Comparison of ENCODE assay signal across 28 cellular contexts in the genomic region with DNA sequence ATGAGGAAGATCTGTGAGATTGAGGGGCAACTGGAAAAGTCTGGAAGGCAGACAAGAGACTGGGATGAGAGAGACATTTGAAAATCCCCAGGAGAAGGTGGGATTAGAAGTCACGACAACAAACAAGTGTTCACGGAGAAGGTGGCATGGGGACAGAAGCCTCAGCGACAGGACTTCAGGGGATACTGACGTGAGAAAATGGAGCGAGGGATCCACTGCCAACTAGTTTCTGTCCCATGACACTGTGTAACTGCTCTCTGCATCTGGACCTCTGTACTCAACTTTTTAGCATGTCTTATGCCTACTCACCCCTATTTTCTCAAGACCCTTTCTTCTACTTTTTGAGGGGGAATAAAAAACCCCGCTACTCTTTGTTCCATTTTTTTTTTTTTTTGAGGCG. TPM values are rescaled to one million over a fixed set of nuclear protein-coding genes. Genes with fewer than 3 reads are reported as not detected.
DNase-seq lines count a peak whose midpoint lies in the region; ATAC-seq and TF ChIP-seq lines count a peak whose summit lies in the region.
"Had no signal": no experiment of that assay in that cellular context is flagged by ENCODE, and none has a peak within 500 bp of the region (broad histone marks: within the 10 kb centered on the region; RNA-seq: fewer than 3 reads in every experiment).

No MANE protein-coding gene starts in this region.

- peaks cover 7% of the 10 kb centered on the region for H3K36me3 ChIP-seq in cardiac muscle cell

- no peaks in the 10 kb centered on the region for H3K9me3 Mint-ChIP-seq in immature natural killer cell

- H3K36me3 Mint-ChIP-seq in T-helper 17 cell (ENCODE audit: low read depth) (peaks cover 6% of the 10 kb centered on the region), immature natural killer cell (peaks cover 13 to 16% (median 14%) of the 10 kb centered on the region in 3 donors)

- ATAC-seq in Right ventricle myocardium inferior (no peak), T-helper 17 cell (no peak), GM18511 (IDR thresholded peaks at IDR 0.05; ENCODE audit: unreplicated experiment) (no peak), HG03108 (IDR thresholded peaks at IDR 0.05; ENCODE audit: unreplicated experiment) (no peak)
- ATAC-seq: SK-N-SH treated with all-trans-retinoic acid at 6 μM for 48 hours, upper lobe of right lung had no signal

- H3K9me3 ChIP-seq in cardiac muscle cell (ENCODE audit: low read depth) (no peaks in the 10 kb centered on the region), T-helper 17 cell (ENCODE audit: control insufficient read depth, low read length, poor library complexity, severe bottlenecking) (no peaks in the 10 kb centered on the region)
- H3K9me3 ChIP-seq: heart right ventricle, suprapubic skin, upper lobe of right lung had no signal

- TF ChIP-seq CTCF in cardiac muscle cell (IDR thresholded peaks at IDR 0.05; ENCODE audit: low read depth, low read length): no peak

- H3K27ac Mint-ChIP-seq in T-helper 17 cell (peak overlapping the region; percentile 81), immature natural killer cell (peak overlapping the region in 4 of 6 donors; percentile 26 to 85 (median 61))
- H3K27ac Mint-ChIP-seq: activated CD4-positive, alpha-beta memory T cell treated with anti-CD3 and anti-CD28 coated beads for 36 hours had no signal

- H3K27ac ChIP-seq in cardiac muscle cell: peak overlapping the region; percentile 47
- H3K27ac ChIP-seq: heart right ventricle, PC-9, suprapubic skin, upper lobe of right lung had no signal

- no peaks in the 10 kb centered on the region for H3K27me3 ChIP-seq in cardiac muscle cell
- H3K27me3 ChIP-seq: heart right ventricle, suprapubic skin, upper lobe of right lung had no signal

- no peak overlapping the region for H3K4me3 ChIP-seq in cardiac muscle cell
- H3K4me3 ChIP-seq: heart right ventricle, PC-9, suprapubic skin, upper lobe of right lung had no signal

- intact Hi-C loops in Right ventricle myocardium inferior (cut with DNase I): loop anchor here (5.0 kb wide), 1 partner anchor 68 kb away; no protein-coding TSS in a partner anchor

- no peaks in the 10 kb centered on the region for H3K4me1 ChIP-seq in cardiac muscle cell (ENCODE audit: low read depth)
- H3K4me1 ChIP-seq: suprapubic skin, upper lobe of right lung had no signal

- H3K4me1 Mint-ChIP-seq in T-helper 17 cell (peaks cover 29% of the 10 kb centered on the region), immature natural killer cell (peaks cover 36 to 63% of the 10 kb centered on the region in 2 donors)
- H3K4me1 Mint-ChIP-seq: mesothelial cell of epicardium had no signal

- DNase-seq in cardiac muscle cell (ENCODE audit: low read depth in 1 of 2, low spot score in 1 of 2) (no peak), Right ventricle myocardium inferior (ENCODE audit: missing footprints) (no peak), T-helper 17 cell (no peak), immature natural killer cell (no peak), NCI-H2029 treated with DMSO at 0.1 percent for 48 hours (lab: John Stamatoyannopoulos, UW) (no peak)
- DNase-seq: activated CD4-positive, alpha-beta memory T cell treated with anti-CD3 and anti-CD28 coated beads for 36 hours; activated CD4-positive, CD25-positive, alpha-beta regulatory T cell treated with anti-CD3 and anti-CD28 coated beads, Interleukin-2, amount 50 U/mL, for 72 hours; activated gamma-delta T cell treated with Interleukin-2 at 50 U/mL for 16 hours; DMS 273 treated with DMSO at 0.1 percent for 48 hours; EL; heart right ventricle; kidney; NCI-H1436 treated with DMSO at 0.1 percent for 48 hours; NCI-H226; NCI-H526 treated with DMSO at 0.1 percent for 48 hours; NK-92 treated with Interleukin-12 subunit alpha and Interleukin-12 subunit beta, amount 100 ng/mL, for 24 hours; occipital lobe; PC-9; Right ventricle myocardium superior; stimulated activated CD4-positive, alpha-beta T cell treated with anti-CD3 and anti-CD28 coated beads, Interleukin-4, amount 100 ng/mL, for 24 hours; T-helper 2 cell; upper lobe of right lung had no signal

- H3K4me3 Mint-ChIP-seq in T-helper 17 cell: no peak overlapping the region
- H3K4me3 Mint-ChIP-seq in immature natural killer cell: no peak overlapping the region
- H3K4me3 Mint-ChIP-seq: activated CD4-positive, alpha-beta memory T cell treated with anti-CD3 and anti-CD28 coated beads for 36 hours; mesothelial cell of epicardium had no signal

- H3K27me3 Mint-ChIP-seq in T-helper 17 cell: no peaks in the 10 kb centered on the region
- H3K27me3 Mint-ChIP-seq in immature natural killer cell (ENCODE audit: low read depth in 3 of 3): peaks cover 0 to 4% (median 2%) of the 10 kb centered on the region in 3 donors
- H3K27me3 Mint-ChIP-seq: activated CD4-positive, alpha-beta memory T cell treated with anti-CD3 and anti-CD28 coated beads for 36 hours; IgD-negative memory B cell had no signal

RNA-seq across cellular contexts. Expression of a gene that starts 18.3 kb away (rescaled TPM):
- total RNA-seq in cardiac muscle cell (7.7 and 9.9 TPM in 2 replicates), Right ventricle myocardium inferior (4.5 TPM), T-helper 17 cell (10 to 100 TPM; 23.5 to 29.2 TPM)
- polyA plus RNA-seq in cardiac muscle cell (5.6 and 9.6 TPM in 2 replicates), immature natural killer cell (10 to 100 TPM; 11.5 to 27.5 (median 24.1) TPM)

RNA-seq across cellular contexts. Expression of a gene that starts 42.2 kb away (rescaled TPM):
- total RNA-seq in cardiac muscle cell (12.2 and 17.2 TPM in 2 replicates), Right ventricle myocardium inferior (15.7 TPM), T-helper 17 cell (1 to 10 TPM; 7.0 to 8.5 TPM)
- polyA plus RNA-seq in cardiac muscle cell (19.3 and 21.4 TPM in 2 replicates), immature natural killer cell (10 to 100 TPM in 1 of 3 donors, 1 to 10 TPM in 2; 6.4 to 13.3 (median 7.5) TPM)
